Comparison of ENCODE assay signal across 8 cellular contexts in the genomic region with DNA sequence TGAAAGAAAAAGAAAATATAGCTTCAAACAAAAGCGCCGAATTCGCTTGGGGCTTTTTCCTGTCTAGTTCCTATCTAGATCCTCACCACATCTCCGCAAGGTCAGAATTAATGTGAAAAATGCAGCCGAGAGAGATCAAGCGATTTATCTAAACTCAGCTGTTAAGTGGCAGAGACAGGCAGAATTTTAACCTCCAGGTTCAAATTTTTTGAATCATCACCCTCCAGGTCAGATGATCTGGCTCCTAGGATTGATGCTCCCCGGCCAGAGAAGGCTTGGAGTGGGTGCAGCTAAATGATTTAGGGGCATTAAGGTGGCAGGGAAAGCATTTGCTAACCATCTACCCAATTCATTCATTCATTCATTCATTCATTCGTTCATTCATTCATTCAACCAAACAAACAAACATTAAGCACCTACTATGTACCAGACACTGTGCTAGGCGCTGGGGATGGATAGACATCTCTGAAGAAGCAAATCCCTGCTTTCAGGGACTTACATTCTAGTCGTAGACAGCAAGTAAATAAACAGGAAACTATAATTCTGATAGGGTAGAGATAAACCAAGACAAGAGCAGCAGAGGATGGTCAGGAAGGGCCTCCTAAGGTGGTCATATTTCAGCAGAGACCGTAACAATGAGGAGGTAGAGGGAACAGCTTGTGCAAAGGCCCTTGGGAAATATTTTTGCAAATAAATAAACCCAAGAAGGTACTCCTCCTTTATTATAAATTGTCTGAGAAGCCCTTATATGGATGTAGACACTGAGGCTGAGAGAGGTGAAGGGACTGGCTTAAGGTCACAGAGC. TPM values are rescaled to one million over a fixed set of nuclear protein-coding genes. Genes with fewer than 3 reads are reported as not detected.
DNase-seq lines count a peak whose midpoint lies in the region; ATAC-seq and TF ChIP-seq lines count a peak whose summit lies in the region.

No MANE protein-coding gene starts in this region.

- no peak for TF ChIP-seq POLR2A in suprapubic skin (IDR thresholded peaks at IDR 0.05)

- H3K4me1 ChIP-seq in suprapubic skin = peaks cover 69% of the 10 kb centered on the region

- peaks cover 33% of the 10 kb centered on the region for H3K36me3 Mint-ChIP-seq in activated CD4-positive, alpha-beta T cell treated with anti-CD3 and anti-CD28 coated beads for 36 hours (ENCODE audit: low read depth)
- H3K36me3 Mint-ChIP-seq in activated naive CD8-positive, alpha-beta T cell = peaks cover 2% of the 10 kb centered on the region

- no peaks in the 10 kb centered on the region for H3K9me3 ChIP-seq in suprapubic skin

- CTCF ChIA-PET in activated CD4-positive, alpha-beta T cell treated with anti-CD3 and anti-CD28 coated beads for 36 hours (lab: Charles Lee) = interaction anchor here (0.7 to 1.2 kb wide), 6 partner anchors 10 to 166 kb away, joined by 3 to 4 read pairs (median 4); no protein-coding TSS in a partner anchor

- no peak for TF ChIP-seq CTCF in suprapubic skin (IDR thresholded peaks at IDR 0.05)

- H3K27me3 ChIP-seq in suprapubic skin = no peaks in the 10 kb centered on the region

- H3K27me3 Mint-ChIP-seq in activated CD4-positive, alpha-beta T cell treated with anti-CD3 and anti-CD28 coated beads for 36 hours = no peaks in the 10 kb centered on the region
- no peaks in the 10 kb centered on the region for H3K27me3 Mint-ChIP-seq in activated naive CD8-positive, alpha-beta T cell

- H3K36me3 ChIP-seq in suprapubic skin = no peaks in the 10 kb centered on the region

- intact Hi-C loops in activated CD4-positive, alpha-beta T cell treated with anti-CD3 and anti-CD28 coated beads for 36 hours (cut with DNase I, micrococcal nuclease) = loop anchor here (1.0 to 10.0 kb wide), 10 partner anchors 40 to 929 kb away; a partner anchor contains a TSS

- peak overlapping the region; percentile 98 for H3K27ac Mint-ChIP-seq in activated CD4-positive, alpha-beta T cell treated with anti-CD3 and anti-CD28 coated beads for 36 hours
- peak overlapping the region; percentile 97 for H3K27ac Mint-ChIP-seq in activated naive CD8-positive, alpha-beta T cell

- ATAC-seq in activated CD4-positive, alpha-beta T cell treated with anti-CD3 and anti-CD28 coated beads for 36 hours = no peak
- no peak for ATAC-seq in GM18511 (IDR thresholded peaks at IDR 0.05; ENCODE audit: unreplicated experiment)

- 18% methylated on average over 11 of the region's 11 CpGs for WGBS in suprapubic skin

- no peak for TF ChIP-seq EP300 in suprapubic skin (IDR thresholded peaks at IDR 0.05)

- H3K9me3 Mint-ChIP-seq in activated CD4-positive, alpha-beta T cell treated with anti-CD3 and anti-CD28 coated beads for 36 hours (ENCODE audit: low read depth) = no peaks in the 10 kb centered on the region
- H3K9me3 Mint-ChIP-seq in activated naive CD8-positive, alpha-beta T cell (ENCODE audit: low read depth) = no peaks in the 10 kb centered on the region

- no peak for DNase-seq in activated CD4-positive, alpha-beta T cell treated with anti-CD3 and anti-CD28 coated beads for 36 hours
- no peak for DNase-seq in activated CD4-positive, alpha-beta T cell treated with anti-CD3 and anti-CD28 coated beads, Interleukin-2, amount 50 U/mL, for 48 hours
- DNase-seq in iris pigment epithelial cell (ENCODE audit: low read depth) (peak; percentile 38), suprapubic skin (ENCODE audit: low spot score in 2 of 2) (peak; percentile 0 to 18), DMS153 (lab: John Stamatoyannopoulos, UW) (no peak)
- no peak for DNase-seq in stimulated activated CD4-positive, alpha-beta T cell treated with anti-CD3 and anti-CD28 coated beads, Interleukin-4, amount 100 ng/mL, for 1 hour

- peak overlapping the region; percentile 99 for H3K4me3 ChIP-seq in suprapubic skin

- H3K4me3 Mint-ChIP-seq in activated CD4-positive, alpha-beta T cell treated with anti-CD3 and anti-CD28 coated beads for 36 hours = peak overlapping the region; percentile 93
- peak overlapping the region; percentile 100 for H3K4me3 Mint-ChIP-seq in activated naive CD8-positive, alpha-beta T cell

- peaks cover 61% of the 10 kb centered on the region for H3K4me1 Mint-ChIP-seq in activated CD4-positive, alpha-beta T cell treated with anti-CD3 and anti-CD28 coated beads for 36 hours
- peaks cover 67% of the 10 kb centered on the region for H3K4me1 Mint-ChIP-seq in activated naive CD8-positive, alpha-beta T cell (ENCODE audit: low read depth)

- peak overlapping the region; percentile 96 for H3K27ac ChIP-seq in suprapubic skin

- POLR2A ChIA-PET in activated CD4-positive, alpha-beta T cell treated with anti-CD3 and anti-CD28 coated beads for 36 hours (lab: Charles Lee) = interaction anchor here (1.2 kb wide), 1 partner anchor 33 kb away, joined by 3 read pairs; no protein-coding TSS in a partner anchor

RNA-seq across cellular contexts. Expression of a gene that starts 0.7 kb away (rescaled TPM):
- total RNA-seq in activated CD4-positive, alpha-beta T cell treated with anti-CD3 and anti-CD28 coated beads for 36 hours = 100 to 1,000 TPM; 177 to 265 TPM
- 100 to 1,000 TPM in 2 of 4 donors, 10 to 100 TPM in 2; 80.5 to 162 (median 99.0) TPM for total RNA-seq in suprapubic skin

RNA-seq across cellular contexts. Expression of a gene that starts 39.9 kb away (rescaled TPM):
- total RNA-seq in activated CD4-positive, alpha-beta T cell treated with anti-CD3 and anti-CD28 coated beads for 36 hours = 10 to 100 TPM; 13.2 to 16.8 TPM
- total RNA-seq in suprapubic skin = 10 to 100 TPM; 30.5 to 82.2 (median 57.3) TPM

Comparison
In these comparisons a context has a peak if more than half of its experiments do, and no peak if none do; other contexts are left out.
1. DNase-seq: peak in iris pigment epithelial cell (single experiment) and suprapubic skin (2 of 2); none in activated CD4-positive, alpha-beta T cell treated with anti-CD3 and anti-CD28 coated beads for 36 hours (single experiment), activated CD4-positive, alpha-beta T cell treated with anti-CD3 and anti-CD28 coated beads, Interleukin-2, amount 50 U/mL, for 48 hours (0 of 2), DMS153 (single experiment) and stimulated activated CD4-positive, alpha-beta T cell treated with anti-CD3 and anti-CD28 coated beads, Interleukin-4, amount 100 ng/mL, for 1 hour (single experiment).